In genomic region chr4:171896426-171896825, GRCh38 we compare ENCODE assay signal across 17 cellular contexts.
DNase-seq lines count a peak whose midpoint lies in the region; ATAC-seq and TF ChIP-seq lines count a peak whose summit lies in the region.
"Had no signal": no experiment of that assay in that cellular context is flagged by ENCODE, and none has a peak within 500 bp of the region (broad histone marks: within the 10 kb centered on the region; RNA-seq: fewer than 3 reads in every experiment).

No MANE protein-coding gene starts in this region.

- no peak overlapping the region for H2AK5ac ChIP-seq in mesenchymal stem cell (ENCODE audit: low read length, severe bottlenecking)

- H3K9me2 ChIP-seq in HCT116 (ENCODE audit: insufficient read depth) (no peaks in the 10 kb centered on the region; the same call in 1 of the 2 replicates), MM.1S (replicated peaks; ENCODE audit: insufficient read depth, low read length) (no peaks in the 10 kb centered on the region), GM23338 (ENCODE audit: insufficient read depth) (no peaks in the 10 kb centered on the region)

- H3K23ac ChIP-seq in mesenchymal stem cell (ENCODE audit: low read length in 2 of 2) = no peak overlapping the region

- intact Hi-C loops in A673 (cut with micrococcal nuclease; ENCODE audit: unreplicated experiment) (no loop called here), HCT116 (cut with micrococcal nuclease) (no loop called here)

- H2BK12ac ChIP-seq in mesenchymal stem cell (ENCODE audit: low read length in 2 of 2) = no peak overlapping the region

- WGBS in mesenchymal stem cell = 38% methylated on average over 1 of the region's 3 CpGs

- no peaks in the 10 kb centered on the region; the same call in 2 of the 3 replicates for H3K36me3 Mint-ChIP-seq in GM23338 (ENCODE audit: low read depth)
- H3K36me3 Mint-ChIP-seq: CD4-positive, CD25-positive, alpha-beta regulatory T cell had no signal

- no peak overlapping the region for H4K8ac ChIP-seq in mesenchymal stem cell (ENCODE audit: low read length)

- POLR2A ChIA-PET in A673 (lab: Charles Lee; ENCODE audit: low non-redundant PET) = no interaction called here
- POLR2A ChIA-PET in HCT116 (lab: Charles Lee) = no interaction called here

- H3K4me2 ChIP-seq in HCT116 (ENCODE audit: low read length) (no peak overlapping the region), mesenchymal stem cell (ENCODE audit: low read length, poor library complexity, severe bottlenecking) (no peak overlapping the region), MM.1S (ENCODE audit: low read depth, low read length) (no peak overlapping the region), GM23338 (no peak overlapping the region)
- H3K4me2 ChIP-seq: BLaER1 treated with 17β-estradiol and CSF1 and Interleukin-3, amounts not matched to agents 10 nM and 100 nM had no signal

- no peak overlapping the region for H2BK15ac ChIP-seq in mesenchymal stem cell (ENCODE audit: low read depth, poor library complexity, severe bottlenecking)

- TF ChIP-seq RAD21 in HCT116 (IDR thresholded peaks at IDR 0.05; ENCODE audit: low read depth) = no peak

- H3F3A ChIP-seq in MM.1S (ENCODE audit: insufficient read depth, low read length) (no peaks in the 10 kb centered on the region), GM23338 (replicated peaks; ENCODE audit: low read depth) (no peaks in the 10 kb centered on the region)

- 0 out of 3 replicates have a peak, but pooled peaks cover 3% of the 10 kb centered on the region for H3K4me1 Mint-ChIP-seq in GM23338
- H3K4me1 Mint-ChIP-seq: CD4-positive, CD25-positive, alpha-beta regulatory T cell had no signal

- H3K9me3 ChIP-seq in A673 (ENCODE audit: low read depth, low read length, poor library complexity, severe bottlenecking) (no peaks in the 10 kb centered on the region), HCT116 (ENCODE audit: control insufficient read depth in 1 of 2, insufficient read depth in 1 of 2, low read depth in 1 of 2, low read length in 2 of 2) (no peaks in the 10 kb centered on the region), mesenchymal stem cell (ENCODE audit: control insufficient read depth, low read length) (peaks cover 27% of the 10 kb centered on the region), MM.1S (replicated peaks; ENCODE audit: insufficient read depth, low read length) (no peaks in the 10 kb centered on the region)

- H4K20me1 ChIP-seq in HCT116 (ENCODE audit: insufficient read depth) (no peaks in the 10 kb centered on the region), MM.1S (ENCODE audit: insufficient read depth, low read length) (no peaks in the 10 kb centered on the region), GM23338 (replicated peaks; ENCODE audit: insufficient read depth) (no peaks in the 10 kb centered on the region)
- H4K20me1 ChIP-seq: BLaER1 treated with 17β-estradiol and CSF1 and Interleukin-3, amounts not matched to agents 10 nM and 100 nM had no signal

- TF ChIP-seq CTCF in A673 (conservative IDR thresholded peaks at IDR 0.05; ENCODE audit: low read depth, low read length) = no peak
- no peak for TF ChIP-seq CTCF in HCT116 (IDR thresholded peaks at IDR 0.05 in 2 of 3, conservative IDR thresholded peaks at IDR 0.05 in 1 of 3; ENCODE audit: borderline replicate concordance in 1 of 3, insufficient read depth in 1 of 3, low read depth in 2 of 3, low read length in 2 of 3)
- no peak for TF ChIP-seq CTCF in MM.1S (IDR thresholded peaks at IDR 0.05; ENCODE audit: low read length)
- TF ChIP-seq CTCF in GM23338 (conservative IDR thresholded peaks at IDR 0.05; ENCODE audit: low read depth in 2 of 2) = no peak

- no peak overlapping the region for H2BK120ac ChIP-seq in mesenchymal stem cell (ENCODE audit: low read depth, low read length)

- no peaks in the 10 kb centered on the region for H3K27me3 ChIP-seq in A673 (replicated peaks; ENCODE audit: insufficient read depth, low read depth, low read length, poor library complexity)
- no peaks in the 10 kb centered on the region for H3K27me3 ChIP-seq in HCT116 (ENCODE audit: insufficient read depth, low read length)
- H3K27me3 ChIP-seq in mesenchymal stem cell (ENCODE audit: control insufficient read depth in 1 of 2, insufficient read depth in 1 of 2, low read length in 2 of 2) = no peaks in the 10 kb centered on the region
- no peaks in the 10 kb centered on the region for H3K27me3 ChIP-seq in MM.1S (replicated peaks; ENCODE audit: insufficient read depth, low read length)
- no peaks in the 10 kb centered on the region for H3K27me3 ChIP-seq in GM23338 (ENCODE audit: insufficient read depth)
- H3K27me3 ChIP-seq: BLaER1 treated with 17β-estradiol and CSF1 and Interleukin-3, amounts not matched to agents 10 nM and 100 nM had no signal

- no peak overlapping the region for H3K27ac ChIP-seq in A673 (ENCODE audit: low read depth, low read length, poor library complexity, severe bottlenecking)
- no peak overlapping the region for H3K27ac ChIP-seq in HCT116 (ENCODE audit: low read depth, low read length)
- H3K27ac ChIP-seq in mesenchymal stem cell (ENCODE audit: low read length, poor library complexity, severe bottlenecking) = no peak overlapping the region
- no peak overlapping the region for H3K27ac ChIP-seq in MM.1S (ENCODE audit: low read length)
- no peak overlapping the region for H3K27ac ChIP-seq in GM23338 (ENCODE audit: low read depth)
- H3K27ac ChIP-seq: BLaER1 treated with 17β-estradiol and CSF1 and Interleukin-3, amounts not matched to agents 10 nM and 100 nM had no signal

- H3K4me1 ChIP-seq in A673 (ENCODE audit: insufficient read depth, low read length, poor library complexity, severe bottlenecking) (no peaks in the 10 kb centered on the region), HCT116 (ENCODE audit: control insufficient read depth in 1 of 2, insufficient read depth in 2 of 2, low read length in 2 of 2) (no peaks in the 10 kb centered on the region), mesenchymal stem cell (ENCODE audit: control insufficient read depth, insufficient read depth, low read depth, low read length) (no peaks in the 10 kb centered on the region), MM.1S (ENCODE audit: low read length) (no peaks in the 10 kb centered on the region), GM23338 (ENCODE audit: insufficient read depth) (no peaks in the 10 kb centered on the region)
- H3K4me1 ChIP-seq: BLaER1 treated with 17β-estradiol and CSF1 and Interleukin-3, amounts not matched to agents 10 nM and 100 nM had no signal

- RAD21 ChIA-PET in HCT116 (lab: Charles Lee; ENCODE audit: low non-redundant PET in 1 of 2, low total read pairs in 2 of 2, uncharacterized antibody in 2 of 2, unreplicated experiment in 2 of 2) = no interaction called here

- H3K9ac ChIP-seq in HCT116 (ENCODE audit: low read length) = no peak overlapping the region
- no peak overlapping the region for H3K9ac ChIP-seq in mesenchymal stem cell (ENCODE audit: low read length)
- no peak overlapping the region for H3K9ac ChIP-seq in MM.1S (ENCODE audit: low read length)
- H3K9ac ChIP-seq: BLaER1 treated with 17β-estradiol and CSF1 and Interleukin-3, amounts not matched to agents 10 nM and 100 nM had no signal

- no peak overlapping the region for H2BK5ac ChIP-seq in mesenchymal stem cell (ENCODE audit: low read depth, low read length, poor library complexity, severe bottlenecking)

- no peaks in the 10 kb centered on the region for H3K36me3 ChIP-seq in A673 (ENCODE audit: insufficient read depth, low read length, poor library complexity, severe bottlenecking)
- no peaks in the 10 kb centered on the region for H3K36me3 ChIP-seq in HCT116 (ENCODE audit: control insufficient read depth in 1 of 2, insufficient read depth in 2 of 2, low read length in 2 of 2)
- no peaks in the 10 kb centered on the region for H3K36me3 ChIP-seq in mesenchymal stem cell (ENCODE audit: control insufficient read depth in 1 of 2, insufficient read depth in 2 of 2, low read depth in 1 of 2, low read length in 2 of 2)
- no peaks in the 10 kb centered on the region for H3K36me3 ChIP-seq in MM.1S (replicated peaks; ENCODE audit: insufficient read depth, low read length)
- H3K36me3 ChIP-seq in GM23338 (ENCODE audit: insufficient read depth) = no peaks in the 10 kb centered on the region
- H3K36me3 ChIP-seq: BLaER1 treated with 17β-estradiol and CSF1 and Interleukin-3, amounts not matched to agents 10 nM and 100 nM had no signal

- no peak overlapping the region for H4K91ac ChIP-seq in mesenchymal stem cell (ENCODE audit: low read length)

- CTCF ChIA-PET in A673 (lab: Charles Lee) = no interaction called here
- CTCF ChIA-PET in HCT116 (lab: Charles Lee) = no interaction called here

- H3K27me3 Mint-ChIP-seq in GM23338 (ENCODE audit: insufficient read depth, low read depth, poor library complexity) = no peaks in the 10 kb centered on the region
- H3K27me3 Mint-ChIP-seq: CD4-positive, CD25-positive, alpha-beta regulatory T cell had no signal

- peaks cover 3% of the 10 kb centered on the region; the same call in 1 of the 3 replicates for H3K9me3 Mint-ChIP-seq in GM23338

- no peak overlapping the region for H3K4me3 Mint-ChIP-seq in GM23338
- H3K4me3 Mint-ChIP-seq: CD4-positive, CD25-positive, alpha-beta regulatory T cell had no signal

- no peak for TF ChIP-seq POLR2A in HCT116 (IDR thresholded peaks at IDR 0.05; ENCODE audit: borderline replicate concordance, extremely low read depth, insufficient read depth, insufficient read length)

- BruUV-seq in A673 (replicated peaks; lab: Mats Ljungman, UMichigan) (no TSS peak), HCT116 (replicated peaks; lab: Mats Ljungman, UMichigan) (no TSS peak)

- H3K79me1 ChIP-seq in mesenchymal stem cell (replicated peaks; ENCODE audit: low read length, poor library complexity, severe bottlenecking) = no peaks in the 10 kb centered on the region

- H3K4me3 ChIP-seq in A673 (ENCODE audit: low read depth, low read length, poor library complexity, severe bottlenecking) = no peak overlapping the region
- no peak overlapping the region for H3K4me3 ChIP-seq in HCT116 (replicated peaks in 1 of 2; ENCODE audit: low read depth in 1 of 2, low read length in 2 of 2)
- no peak overlapping the region for H3K4me3 ChIP-seq in mesenchymal stem cell (ENCODE audit: insufficient read depth in 1 of 2, low read depth in 1 of 2, low read length in 2 of 2)
- no peak overlapping the region for H3K4me3 ChIP-seq in MM.1S (ENCODE audit: low read length)
- no peak overlapping the region for H3K4me3 ChIP-seq in GM23338
- H3K4me3 ChIP-seq: BLaER1 treated with 17β-estradiol and CSF1 and Interleukin-3, amounts not matched to agents 10 nM and 100 nM had no signal

- H3K79me2 ChIP-seq in HCT116 (ENCODE audit: insufficient read depth, low read length) (no peaks in the 10 kb centered on the region), MM.1S (ENCODE audit: low read length) (no peaks in the 10 kb centered on the region), GM23338 (replicated peaks; ENCODE audit: insufficient read depth) (no peaks in the 10 kb centered on the region)

- no peak overlapping the region for H3K4ac ChIP-seq in mesenchymal stem cell (ENCODE audit: low read depth in 1 of 2, low read length in 2 of 2)

- no peak for ATAC-seq in HCT116
- ATAC-seq in GM23338 = no peak

- no peak overlapping the region for H3K18ac ChIP-seq in mesenchymal stem cell (ENCODE audit: low read depth in 1 of 2, low read length in 2 of 2)

- no peak overlapping the region for H3K27ac Mint-ChIP-seq in GM23338
- H3K27ac Mint-ChIP-seq: CD4-positive, CD25-positive, alpha-beta regulatory T cell had no signal

- no peak overlapping the region for H3K14ac ChIP-seq in mesenchymal stem cell (ENCODE audit: low read length in 2 of 2)

- H2AFZ ChIP-seq in HCT116 (ENCODE audit: low read depth, low read length, poor library complexity, severe bottlenecking) (peak overlapping the region; percentile 26), mesenchymal stem cell (ENCODE audit: low read depth, low read length) (peak overlapping the region; percentile 53), MM.1S (ENCODE audit: low read length) (no peak overlapping the region), GM23338 (no peak overlapping the region)

- DNase-seq in A673 (ENCODE audit: low spot score) (peak; percentile 7), HCT116 (ENCODE audit: low read depth, low spot score) (no peak), amniotic epithelial cell (ENCODE audit: low read depth) (peak; percentile 54), mesenchymal stem cell (no peak), MM.1S (no peak), GM23338 (ENCODE audit: low spot score) (no peak)
- no peak for DNase-seq in stimulated activated CD4-positive, alpha-beta T cell treated with anti-CD3 and anti-CD28 coated beads, Interleukin-15, amount 100 ng/mL, for 24 hours
- DNase-seq in activated CD4-positive, alpha-beta T cell treated with anti-CD3 and anti-CD28 coated beads, Interleukin-2, amount 50 U/mL, for 1 hour = no peak
- DNase-seq: 8988T; ACHN; Calu3; CD4-positive, CD25-positive, alpha-beta regulatory T cell; DMS153; DMS79 treated with DMSO at 0.1 percent for 48 hours; EL; HCEC 1CT had no signal

Comparison
In these comparisons a context has a peak if more than half of its experiments do, and no peak if none do; other contexts are left out.
1. DNase-seq: peak in A673 (single experiment) and amniotic epithelial cell (single experiment); none in HCT116 (single experiment), mesenchymal stem cell (single experiment), MM.1S (single experiment), stimulated activated CD4-positive, alpha-beta T cell treated with anti-CD3 and anti-CD28 coated beads, Interleukin-15, amount 100 ng/mL, for 24 hours (single experiment), activated CD4-positive, alpha-beta T cell treated with anti-CD3 and anti-CD28 coated beads, Interleukin-2, amount 50 U/mL, for 1 hour (single experiment) and GM23338 (single experiment).
2. H2AFZ ChIP-seq: peak in HCT116 (single experiment) and mesenchymal stem cell (single experiment); none in MM.1S (single experiment) and GM23338 (single experiment).